Comparison of ENCODE assay signal across 1 cellular context in genomic region chr6:132819405-132820145, GRCh38.
TF ChIP-seq lines count a peak whose summit lies in the region.

No MANE protein-coding gene starts in this region.

TF ChIP-seq in HepG2, 621 proteins besides CTCF, POLR2A, EP300 and RAD21 (continued from another document and continues in another):
- TF ChIP-seq MBD4 (IDR thresholded peaks at IDR 0.05; ENCODE audit: borderline replicate concordance, low read length) (no peak; the same call in 1 of the 2 replicates), TBL1XR1 (IDR thresholded peaks at IDR 0.05; ENCODE audit: borderline replicate concordance, low read length, partially characterized antibody) (no peak), GLMP (CRISPR knock-in tag; IDR thresholded peaks at IDR 0.05; ENCODE audit: borderline replicate concordance) (no peak), ZBTB46 (CRISPR knock-in tag; IDR thresholded peaks at IDR 0.05; ENCODE audit: borderline replicate concordance) (no peak), EED (CRISPR knock-in tag; IDR thresholded peaks at IDR 0.05) (no peak), BORCS8-MEF2B (CRISPR knock-in tag; IDR thresholded peaks at IDR 0.05) (no peak), ZBTB4 (CRISPR knock-in tag; IDR thresholded peaks at IDR 0.05; ENCODE audit: borderline replicate concordance) (no peak), ATF6 (CRISPR knock-in tag; conservative IDR thresholded peaks at IDR 0.05) (no peak), ZNF337 (CRISPR knock-in tag; IDR thresholded peaks at IDR 0.05; ENCODE audit: borderline replicate concordance, low read depth) (no peak), TEAD3 (CRISPR knock-in tag; optimal IDR thresholded peaks at IDR 0.05; ENCODE audit: borderline replicate concordance) (no peak), ZNF503 (CRISPR knock-in tag; IDR thresholded peaks at IDR 0.05) (no peak), HNRNPL (IDR thresholded peaks at IDR 0.05; ENCODE audit: low read depth, low read length) (no peak), LCORL (IDR thresholded peaks at IDR 0.05) (no peak), LCORL (CRISPR knock-in tag; IDR thresholded peaks at IDR 0.05) (no peak), RFX1 (IDR thresholded peaks at IDR 0.05) (no peak), HMGXB3 (CRISPR knock-in tag; IDR thresholded peaks at IDR 0.05; ENCODE audit: borderline replicate concordance) (no peak), ZSCAN31 (CRISPR knock-in tag; IDR thresholded peaks at IDR 0.05; ENCODE audit: low read depth) (no peak), MLXIP (CRISPR knock-in tag; IDR thresholded peaks at IDR 0.05; ENCODE audit: borderline replicate concordance) (no peak), ZNF678 (CRISPR knock-in tag; IDR thresholded peaks at IDR 0.05) (no peak), ZNF136 (CRISPR knock-in tag; IDR thresholded peaks at IDR 0.05; ENCODE audit: low read depth) (0 out of 2 replicates have a peak, but pooled peaks have one; percentile 21), EZH2 (conservative IDR thresholded peaks at IDR 0.05; ENCODE audit: low read depth, low read length) (no peak), ATF2 (CRISPR knock-in tag; IDR thresholded peaks at IDR 0.05) (no peak; the same call in 1 of the 2 replicates), DZIP1 (CRISPR knock-in tag; IDR thresholded peaks at IDR 0.05) (no peak), ZNF749 (CRISPR knock-in tag; IDR thresholded peaks at IDR 0.05; ENCODE audit: borderline replicate concordance) (no peak)
